ENCODE assay signal across 8 cellular contexts in genomic region chr12:124774462-124775167, GRCh38.
DNase-seq lines count a peak whose midpoint lies in the region; ATAC-seq, FAIRE-seq and TF ChIP-seq lines count a peak whose summit lies in the region.

No MANE protein-coding gene starts in this region.

- no peak overlapping the region for H2BK120ac ChIP-seq in H1 (replicated peaks; ENCODE audit: low read depth, low read length)

- intact Hi-C loops in CD4-positive, alpha-beta T cell (cut with DNase I, micrococcal nuclease): loop anchor here in 1 of 2 experiments (10.0 kb wide), 1 partner anchor 870 kb away; no protein-coding TSS in a partner anchor

- H3K9me3 Mint-ChIP-seq in CD4-positive, alpha-beta T cell: no peaks in the 10 kb centered on the region

- no peak overlapping the region for H2BK12ac ChIP-seq in H1 (ENCODE audit: low read depth, low read length)

- no peak overlapping the region for H3K9ac ChIP-seq in H1 (replicated peaks in 1 of 4; ENCODE audit: extremely low read depth in 1 of 4, low read depth in 3 of 4, low read length in 3 of 4)

- H3K56ac ChIP-seq in H1 (replicated peaks; ENCODE audit: insufficient read length, low read depth, low read length): no peak overlapping the region

- H3K4ac ChIP-seq in H1 (replicated peaks; ENCODE audit: insufficient read length, low read depth, low read length): no peak overlapping the region

- POLR2A ChIA-PET in CD4-positive, alpha-beta T cell (lab: Charles Lee): no interaction called here
- POLR2A ChIA-PET in H1 (lab: Charles Lee; ENCODE audit: partially characterized antibody): no interaction called here

- 91% methylated on average over 15 of the region's 15 CpGs; no CpG with 5 or more reads in 1 of the 2 experiments for WGBS in H1 (ENCODE audit: extremely low coverage in 1 of 2, insufficient coverage in 1 of 2, insufficient read length in 1 of 2, insufficient replicate concordance in 2 of 2, low coverage in 1 of 2, low lambda C conversion rate in 2 of 2, missing lambda C conversion rate in 1 of 2), 2 experiments

- TF ChIP-seq POLR2A in H1 (IDR thresholded peaks at IDR 0.05; ENCODE audit: control extremely low read depth in 1 of 2, low read depth in 2 of 2, low read length in 2 of 2): no peak

- TF ChIP-seq EP300 in H1 (IDR thresholded peaks at IDR 0.05; ENCODE audit: borderline replicate concordance in 1 of 2, low read depth in 2 of 2, low read length in 2 of 2): no peak

- H3K27ac Mint-ChIP-seq in CD4-positive, alpha-beta T cell: no peak overlapping the region

- H3K14ac ChIP-seq in H1 (ENCODE audit: insufficient read length): no peak overlapping the region

- peaks cover 24% of the 10 kb centered on the region for H3K4me1 Mint-ChIP-seq in CD4-positive, alpha-beta T cell (ENCODE audit: low read depth)

- H3K79me1 ChIP-seq in H1 (ENCODE audit: low read depth, low read length): no peaks in the 10 kb centered on the region

- peak; percentile 71 for ATAC-seq in CD4-positive, alpha-beta T cell (ENCODE audit: poor library complexity)
- ATAC-seq in GM19452 (IDR thresholded peaks at IDR 0.05; ENCODE audit: unreplicated experiment): peak; percentile 82
- peak; percentile 73 for ATAC-seq in HG03521 (IDR thresholded peaks at IDR 0.05; ENCODE audit: unreplicated experiment)

- H4K8ac ChIP-seq in H1 (ENCODE audit: extremely low read depth, insufficient read depth, low read length): no peak overlapping the region

- no peak overlapping the region for H3K23ac ChIP-seq in H1 (ENCODE audit: insufficient read length)

- no peak for TF ChIP-seq CTCF in CD4-positive, alpha-beta T cell (IDR thresholded peaks at IDR 0.05)
- TF ChIP-seq CTCF in H1 (IDR thresholded peaks at IDR 0.05; ENCODE audit: control extremely low read depth in 1 of 3, insufficient read depth in 1 of 3, low read depth in 1 of 3, low read length in 3 of 3): no peak

- H2BK5ac ChIP-seq in H1 (ENCODE audit: low read depth, low read length): no peak overlapping the region

- H3K36me3 Mint-ChIP-seq in CD4-positive, alpha-beta T cell (ENCODE audit: low read depth): no peaks in the 10 kb centered on the region

- no peak overlapping the region for H4K91ac ChIP-seq in H1 (replicated peaks; ENCODE audit: insufficient read length, low read length)

- no peak overlapping the region for H3K4me3 ChIP-seq in H1 (ENCODE audit: extremely low read depth in 1 of 4, insufficient read depth in 2 of 4, low read depth in 3 of 4, low read length in 4 of 4)

- no peak overlapping the region for H2AFZ ChIP-seq in H1 (ENCODE audit: low read length)

- FAIRE-seq in H1 (lab: Jason Lieb, UNC): no peak

- H2AK5ac ChIP-seq in H1 (ENCODE audit: low read depth, low read length): no peak overlapping the region

- H3K4me1 ChIP-seq in H1 (replicated peaks in 1 of 4; ENCODE audit: control insufficient read depth in 3 of 4, insufficient read depth in 4 of 4, low read length in 3 of 4): peaks cover 0 to 7% (median 1%) of the 10 kb centered on the region in 4 experiments; a peak in 3 of 7 replicates

- no peak for TF ChIP-seq RAD21 in H1 (IDR thresholded peaks at IDR 0.05 in 1 of 2, conservative IDR thresholded peaks at IDR 0.05 in 1 of 2; ENCODE audit: low read depth in 2 of 2, low read length in 2 of 2)

- peak overlapping the region; percentile 70 for H3K4me3 Mint-ChIP-seq in CD4-positive, alpha-beta T cell

- no peaks in the 10 kb centered on the region for H3K79me2 ChIP-seq in H1 (ENCODE audit: control insufficient read depth in 1 of 2, insufficient read depth in 2 of 2, low read length in 2 of 2)

- no peak overlapping the region for H3K27ac ChIP-seq in CD4-positive, alpha-beta T cell (ENCODE audit: low read depth, low read length)
- no peak overlapping the region for H3K27ac ChIP-seq in H1 (ENCODE audit: low read depth, low read length)

- CTCF ChIA-PET in CD4-positive, alpha-beta T cell (lab: Charles Lee): no interaction called here
- CTCF ChIA-PET in H1 (lab: Charles Lee; ENCODE audit: partially characterized antibody): interaction anchor here (1.1 to 1.2 kb wide), 2 partner anchors 23 to 442 kb away, joined by 3 to 4 read pairs; no protein-coding TSS in a partner anchor

- H3K9me3 ChIP-seq in CD4-positive, alpha-beta T cell (ENCODE audit: control insufficient read depth, low read length): no peaks in the 10 kb centered on the region
- H3K9me3 ChIP-seq in H1 (ENCODE audit: insufficient read depth in 2 of 2, low read depth in 1 of 2, low read length in 1 of 2): no peaks in the 10 kb centered on the region

- H3K27me3 ChIP-seq in CD4-positive, alpha-beta T cell (ENCODE audit: control insufficient read depth, insufficient read depth, low read length): no peaks in the 10 kb centered on the region
- H3K27me3 ChIP-seq in H1 (replicated peaks in 1 of 4; ENCODE audit: control insufficient read depth in 3 of 4, extremely low read depth in 1 of 4, insufficient read depth in 3 of 4, low read length in 3 of 4): peaks cover 0 to 5% (median 0%) of the 10 kb centered on the region in 4 experiments; a peak in 3 of 7 replicates

- H4K5ac ChIP-seq in H1 (ENCODE audit: insufficient read length, low read depth, low read length): no peak overlapping the region

- DNase-seq in CD4-positive, alpha-beta T cell: peak in 4 of 10 experiments; percentile 11 to 18 (median 14)
- peak; percentile 58 to 78 for DNase-seq in activated CD4-positive, alpha-beta T cell treated with anti-CD3 and anti-CD28 coated beads, Interleukin-2, amount 50 U/mL, for 24 hours (ENCODE audit: low read depth in 1 of 2, low spot score in 1 of 2)
- DNase-seq in H1 (ENCODE audit: low read depth in 1 of 2, low spot score in 2 of 2) (no peak), pulmonary artery endothelial cell (ENCODE audit: low read depth, low spot score) (peak; percentile 26), mucosa of gallbladder (ENCODE audit: low spot score) (no peak), NCI-H748 treated with DMSO at 0.1 percent for 48 hours (lab: John Stamatoyannopoulos, UW) (no peak)

- no peak overlapping the region for H2BK15ac ChIP-seq in H1 (ENCODE audit: low read length)

- H3K23me2 ChIP-seq in H1 (ENCODE audit: low read depth, low read length): no peaks in the 10 kb centered on the region; the same call in 1 of the 2 replicates

- no peaks in the 10 kb centered on the region for H4K20me1 ChIP-seq in H1 (replicated peaks in 1 of 2; ENCODE audit: control insufficient read depth in 1 of 2, insufficient read depth in 2 of 2, low read length in 2 of 2)

- H3K18ac ChIP-seq in H1 (ENCODE audit: extremely low read depth, low read length): no peak overlapping the region

- H3K36me3 ChIP-seq in H1 (ENCODE audit: control insufficient read depth in 2 of 4, insufficient read depth in 4 of 4, low read length in 3 of 4): no peaks in the 10 kb centered on the region

- 0 out of 2 replicates have a peak overlapping the region, but pooled peaks have one; percentile 1 for H2BK20ac ChIP-seq in H1 (ENCODE audit: low read length)

- peaks cover 10% of the 10 kb centered on the region for H3K27me3 Mint-ChIP-seq in CD4-positive, alpha-beta T cell

- H3K4me2 ChIP-seq in H1 (ENCODE audit: insufficient read depth in 1 of 2, low read depth in 2 of 2, low read length in 2 of 2): no peak overlapping the region

TF ChIP-seq in H1, 55 proteins besides CTCF, POLR2A, EP300 and RAD21:
- TF ChIP-seq CREB1 (IDR thresholded peaks at IDR 0.05) (no peak), PHF8 (conservative IDR thresholded peaks at IDR 0.05; ENCODE audit: low read depth, low read length) (no peak), TEAD4 (IDR thresholded peaks at IDR 0.05; ENCODE audit: low read depth, low read length) (no peak), GABPA (IDR thresholded peaks at IDR 0.05; ENCODE audit: borderline replicate concordance, insufficient read depth, low read length) (no peak), EGR1 (IDR thresholded peaks at IDR 0.05; ENCODE audit: borderline replicate concordance, low read depth, low read length) (no peak), RXRA (IDR thresholded peaks at IDR 0.05; ENCODE audit: insufficient read depth, low read depth, low read length) (no peak), USF2 (IDR thresholded peaks at IDR 0.05; ENCODE audit: low read length) (no peak), HDAC6 (IDR thresholded peaks at IDR 0.05; ENCODE audit: low read depth, low read length) (no peak), SP2 (IDR thresholded peaks at IDR 0.05; ENCODE audit: low read length) (no peak), POLR2AphosphoS5 (IDR thresholded peaks at IDR 0.05; ENCODE audit: low read depth, low read length) (no peak), KDM1A (IDR thresholded peaks at IDR 0.05; ENCODE audit: borderline replicate concordance, low read length) (no peak), ATF3 (IDR thresholded peaks at IDR 0.05; ENCODE audit: insufficient read depth, low read depth, low read length) (no peak), KDM4A (IDR thresholded peaks at IDR 0.05; ENCODE audit: low read depth, low read length, severe bottlenecking) (no peak), BCL11A (IDR thresholded peaks at IDR 0.05; ENCODE audit: low read depth in 2 of 2, low read length in 2 of 2) (no peak)
TF ChIP-seq in H1: peak in this region for 0.

Comparison
In these comparisons a context has a peak if more than half of its experiments do, and no peak if none do; other contexts are left out.
1. DNase-seq: peak in activated CD4-positive, alpha-beta T cell treated with anti-CD3 and anti-CD28 coated beads, Interleukin-2, amount 50 U/mL, for 24 hours (2 of 2) and pulmonary artery endothelial cell (single experiment); none in H1 (0 of 2), mucosa of gallbladder (single experiment) and NCI-H748 treated with DMSO at 0.1 percent for 48 hours (single experiment).
2. Peak in every context shown above with its lines, with median percentiles within 50 percentile points of each other: ATAC-seq.